Comparison of ENCODE assay signal across 17 cellular contexts in the genomic region with DNA sequence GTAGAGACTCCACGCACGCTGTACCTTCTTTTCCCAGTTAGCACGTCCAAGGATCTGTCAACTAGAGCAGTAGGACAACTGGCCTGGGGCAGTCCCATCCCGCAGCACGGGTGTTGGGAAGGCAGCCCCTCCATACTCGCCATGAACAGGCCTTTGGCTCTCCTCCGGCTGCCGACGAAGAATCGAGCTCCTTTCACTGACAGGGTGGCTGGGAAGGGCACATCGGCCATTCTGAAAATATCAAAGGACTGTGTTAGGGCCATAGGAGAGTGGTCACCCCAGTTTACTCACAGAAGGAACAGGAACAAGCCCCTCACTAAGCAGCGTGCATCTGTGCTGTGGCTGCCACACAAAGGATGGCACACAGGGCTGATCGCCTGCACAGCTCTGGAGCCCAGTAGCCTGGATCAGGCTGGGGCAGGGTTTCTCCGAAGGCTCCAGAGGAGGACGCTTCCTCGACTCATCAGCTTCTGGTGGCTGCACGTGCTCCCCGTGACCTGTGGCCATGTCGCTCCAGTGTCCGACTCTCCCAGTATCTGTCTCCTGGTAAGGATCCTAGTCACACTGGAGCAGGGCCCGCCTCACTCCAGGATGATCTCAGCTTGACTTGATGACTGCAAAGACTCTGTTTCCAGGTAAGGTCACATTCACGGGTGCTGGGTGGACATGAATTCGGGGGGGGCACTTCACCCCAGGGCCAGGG. TPM values are rescaled to one million over a fixed set of nuclear protein-coding genes. Genes with fewer than 3 reads are reported as not detected.
"Had no signal": no experiment of that assay in that cellular context is flagged by ENCODE, and none has a peak within 500 bp of the region (broad histone marks: within the 10 kb centered on the region; RNA-seq: fewer than 3 reads in every experiment).

No MANE protein-coding gene starts in this region.

- H3K4me1 ChIP-seq: colonic mucosa, esophagus muscularis mucosa, SJSA1, suprapubic skin had no signal

- H3K27me3 Mint-ChIP-seq: stimulated activated naive CD8-positive, alpha-beta T cell treated with anti-CD3 and anti-CD28 coated beads, Interleukin-15, Interleukin-2, amounts not matched to agents 100 ng/mL and 50 ng/mL, for 24 hours had no signal

- H3K27ac Mint-ChIP-seq: activated B cell treated with CpG ODN at 0.5 μM for 24 hours; activated T-helper 2 cell treated with anti-CD3 and anti-CD28 coated beads, Interferon-gamma antibody, Interleukin-2, Interleukin-4, amounts not matched to agents 10 μg/mL and 5 μg/mL and 100 μg/mL, durations not matched to agents 14 hours and 24 hours and 36 hours had no signal

- H3K36me3 Mint-ChIP-seq: activated naive CD4-positive, alpha-beta T cell treated with anti-CD3 and anti-CD28 coated beads, Interleukin-2, amount 50 U/mL, for 72 hours had no signal

- H3K27ac ChIP-seq: colonic mucosa, esophagus muscularis mucosa, SJSA1, suprapubic skin had no signal

- H3K9me3 ChIP-seq: colonic mucosa, esophagus muscularis mucosa, SJSA1, suprapubic skin had no signal

- H3K4me3 Mint-ChIP-seq: activated B cell treated with CpG ODN at 0.5 μM for 24 hours; stimulated activated naive CD8-positive, alpha-beta T cell treated with anti-CD3 and anti-CD28 coated beads, Interleukin-15, Interleukin-2, amounts not matched to agents 100 ng/mL and 50 ng/mL, for 24 hours had no signal

- H3K4me1 Mint-ChIP-seq: activated B cell treated with CpG ODN at 0.5 μM for 24 hours had no signal

- H3K4me2 ChIP-seq: smooth muscle cell had no signal

- H3K9me3 Mint-ChIP-seq: activated naive CD4-positive, alpha-beta T cell treated with anti-CD3 and anti-CD28 coated beads, Interleukin-2, amount 50 U/mL, for 72 hours; activated T-helper 2 cell treated with anti-CD3 and anti-CD28 coated beads, Interferon-gamma antibody, Interleukin-2, Interleukin-4, amounts not matched to agents 10 μg/mL and 5 μg/mL and 100 μg/mL, durations not matched to agents 14 hours and 24 hours and 36 hours; stimulated activated naive CD8-positive, alpha-beta T cell treated with anti-CD3 and anti-CD28 coated beads, Interleukin-15, Interleukin-2, amounts not matched to agents 100 ng/mL and 50 ng/mL, for 24 hours had no signal

- H3K4me3 ChIP-seq: colonic mucosa, esophagus muscularis mucosa, SJSA1, smooth muscle cell, suprapubic skin had no signal

- H3K27me3 ChIP-seq: colonic mucosa, SJSA1 had no signal

- H3K36me3 ChIP-seq: colonic mucosa, esophagus muscularis mucosa, SJSA1, suprapubic skin had no signal

- DNase-seq: activated CD4-positive, alpha-beta T cell treated with anti-CD3 and anti-CD28 coated beads, Interleukin-2, amount 50 U/mL, for 1 hour; activated T-cell treated with anti-CD3 and anti-CD28 coated beads for 4 hours; caudate nucleus; colonic mucosa; hippocampal formation; T-helper 2 cell had no signal

- ATAC-seq: activated naive CD4-positive, alpha-beta T cell treated with anti-CD3 and anti-CD28 coated beads, Interleukin-2, amount 50 U/mL, for 72 hours had no signal

RNA-seq across cellular contexts. Expression of gene KRTAP10-1, which starts 8.9 kb away (rescaled TPM):
- total RNA-seq: activated B cell treated with CpG ODN at 0.5 μM for 24 hours; activated CD8-positive, alpha-beta memory T cell treated with anti-CD3 and anti-CD28 coated beads for 36 hours; activated naive CD4-positive, alpha-beta T cell treated with anti-CD3 and anti-CD28 coated beads, Interleukin-2, amount 50 U/mL, for 72 hours; activated T-helper 2 cell treated with anti-CD3 and anti-CD28 coated beads, Interferon-gamma antibody, Interleukin-2, Interleukin-4, amounts not matched to agents 10 μg/mL and 5 μg/mL and 100 μg/mL, durations not matched to agents 14 hours and 24 hours and 36 hours; colonic mucosa; esophagus muscularis mucosa; kidney epithelial cell; SJSA1; smooth muscle cell; ureter had no signal
- polyA plus RNA-seq: smooth muscle cell had no signal

RNA-seq across cellular contexts. Expression of gene KRTAP10-2, which starts 20.3 kb away (rescaled TPM):
- total RNA-seq: activated B cell treated with CpG ODN at 0.5 μM for 24 hours; activated CD8-positive, alpha-beta memory T cell treated with anti-CD3 and anti-CD28 coated beads for 36 hours; activated naive CD4-positive, alpha-beta T cell treated with anti-CD3 and anti-CD28 coated beads, Interleukin-2, amount 50 U/mL, for 72 hours; activated T-helper 2 cell treated with anti-CD3 and anti-CD28 coated beads, Interferon-gamma antibody, Interleukin-2, Interleukin-4, amounts not matched to agents 10 μg/mL and 5 μg/mL and 100 μg/mL, durations not matched to agents 14 hours and 24 hours and 36 hours; colonic mucosa; esophagus muscularis mucosa; kidney epithelial cell; SJSA1; smooth muscle cell; ureter had no signal
- polyA plus RNA-seq: smooth muscle cell had no signal

RNA-seq across cellular contexts. Expression of gene KRTAP10-3, which starts 27.5 kb away (rescaled TPM):
- total RNA-seq: activated B cell treated with CpG ODN at 0.5 μM for 24 hours; activated CD8-positive, alpha-beta memory T cell treated with anti-CD3 and anti-CD28 coated beads for 36 hours; activated naive CD4-positive, alpha-beta T cell treated with anti-CD3 and anti-CD28 coated beads, Interleukin-2, amount 50 U/mL, for 72 hours; activated T-helper 2 cell treated with anti-CD3 and anti-CD28 coated beads, Interferon-gamma antibody, Interleukin-2, Interleukin-4, amounts not matched to agents 10 μg/mL and 5 μg/mL and 100 μg/mL, durations not matched to agents 14 hours and 24 hours and 36 hours; colonic mucosa; esophagus muscularis mucosa; kidney epithelial cell; SJSA1; smooth muscle cell; ureter had no signal
- polyA plus RNA-seq: smooth muscle cell had no signal

RNA-seq across cellular contexts. Expression of gene KRTAP10-4, which starts 42.5 kb away (rescaled TPM):
- total RNA-seq: activated B cell treated with CpG ODN at 0.5 μM for 24 hours; activated CD8-positive, alpha-beta memory T cell treated with anti-CD3 and anti-CD28 coated beads for 36 hours; activated naive CD4-positive, alpha-beta T cell treated with anti-CD3 and anti-CD28 coated beads, Interleukin-2, amount 50 U/mL, for 72 hours; activated T-helper 2 cell treated with anti-CD3 and anti-CD28 coated beads, Interferon-gamma antibody, Interleukin-2, Interleukin-4, amounts not matched to agents 10 μg/mL and 5 μg/mL and 100 μg/mL, durations not matched to agents 14 hours and 24 hours and 36 hours; colonic mucosa; esophagus muscularis mucosa; kidney epithelial cell; SJSA1; smooth muscle cell; ureter had no signal
- polyA plus RNA-seq: smooth muscle cell had no signal

RNA-seq across cellular contexts. Expression of gene KRTAP10-5, which starts 49.4 kb away (rescaled TPM):
- total RNA-seq: activated B cell treated with CpG ODN at 0.5 μM for 24 hours; activated CD8-positive, alpha-beta memory T cell treated with anti-CD3 and anti-CD28 coated beads for 36 hours; activated naive CD4-positive, alpha-beta T cell treated with anti-CD3 and anti-CD28 coated beads, Interleukin-2, amount 50 U/mL, for 72 hours; activated T-helper 2 cell treated with anti-CD3 and anti-CD28 coated beads, Interferon-gamma antibody, Interleukin-2, Interleukin-4, amounts not matched to agents 10 μg/mL and 5 μg/mL and 100 μg/mL, durations not matched to agents 14 hours and 24 hours and 36 hours; colonic mucosa; esophagus muscularis mucosa; kidney epithelial cell; SJSA1; smooth muscle cell; ureter had no signal
- polyA plus RNA-seq: smooth muscle cell had no signal
